Comparison of ENCODE assay signal across 27 cellular contexts in genomic region chr19:38922482-38922881, GRCh38. TPM values are rescaled to one million over a fixed set of nuclear protein-coding genes. Genes with fewer than 3 reads are reported as not detected.
"Had no signal": no experiment of that assay in that cellular context is flagged by ENCODE, and none has a peak within 500 bp of the region (broad histone marks: within the 10 kb centered on the region; RNA-seq: fewer than 3 reads in every experiment).

No MANE protein-coding gene starts in this region.

- H3K4me3 Mint-ChIP-seq: naive thymus-derived CD8-positive, alpha-beta T cell; nephron; neural crest cell; stimulated activated effector memory CD8-positive, alpha-beta T cell treated with anti-CD3 and anti-CD28 coated beads, Interleukin-12 subunit alpha, Interleukin-12 subunit beta, amount 100 ng/mL, for 72 hours; stimulated activated naive CD8-positive, alpha-beta T cell treated with anti-CD3 and anti-CD28 coated beads, Interleukin-15, Interleukin-2, amounts not matched to agents 100 ng/mL and 50 ng/mL, for 24 hours had no signal

- H3K9ac ChIP-seq: parathyroid adenoma had no signal

- ATAC-seq: left cardiac atrium; left lung; lower lobe of right lung; naive thymus-derived CD8-positive, alpha-beta T cell; right lobe of liver; stimulated activated effector memory CD8-positive, alpha-beta T cell treated with anti-CD3 and anti-CD28 coated beads, Interleukin-12 subunit alpha, Interleukin-12 subunit beta, amount 100 ng/mL, for 72 hours; upper lobe of right lung had no signal

- H3K4me1 ChIP-seq: left lung, lower lobe of right lung, parathyroid adenoma, right atrium auricular region, right lobe of liver, suprapubic skin, tibial artery, upper lobe of right lung had no signal

- H3K27me3 Mint-ChIP-seq: naive thymus-derived CD8-positive, alpha-beta T cell; progenitor cell of endocrine pancreas; stimulated activated naive CD8-positive, alpha-beta T cell treated with anti-CD3 and anti-CD28 coated beads, Interleukin-15, Interleukin-2, amounts not matched to agents 100 ng/mL and 50 ng/mL, for 24 hours had no signal

- H3K9me3 ChIP-seq: left lung, lower lobe of right lung, right atrium auricular region, right lobe of liver, suprapubic skin, thoracic aorta, tibial artery, upper lobe of right lung had no signal

- H3K27me3 ChIP-seq: hepatocyte, left lung, right atrium auricular region, right lobe of liver, suprapubic skin, tibial artery, upper lobe of right lung had no signal

- H3K4me2 ChIP-seq: hepatocyte, smooth muscle cell had no signal

- H2AFZ ChIP-seq: hepatocyte, parathyroid adenoma had no signal

- H3K27ac Mint-ChIP-seq: nephron; progenitor cell of endocrine pancreas; stimulated activated naive CD8-positive, alpha-beta T cell treated with anti-CD3 and anti-CD28 coated beads, Interleukin-15, Interleukin-2, amounts not matched to agents 100 ng/mL and 50 ng/mL, for 24 hours had no signal

- H3K9me3 Mint-ChIP-seq: naive thymus-derived CD8-positive, alpha-beta T cell; nephron; neural crest cell; stimulated activated effector memory CD8-positive, alpha-beta T cell treated with anti-CD3 and anti-CD28 coated beads, Interleukin-12 subunit alpha, Interleukin-12 subunit beta, amount 100 ng/mL, for 72 hours; stimulated activated naive CD8-positive, alpha-beta T cell treated with anti-CD3 and anti-CD28 coated beads, Interleukin-15, Interleukin-2, amounts not matched to agents 100 ng/mL and 50 ng/mL, for 24 hours had no signal

- DNase-seq: kidney glomerular epithelial cell; left cardiac atrium; left lung; lower lobe of right lung; mammary epithelial cell; mesenchymal stem cell; nucleus accumbens; stimulated activated CD4-positive, alpha-beta T cell treated with anti-CD3 and anti-CD28 coated beads, Interleukin-4, amount 100 ng/mL, for 24 hours; stimulated activated naive CD4-positive, alpha-beta T cell; trophoblast cell; upper lobe of right lung had no signal

- H3K4me1 Mint-ChIP-seq: neural crest cell had no signal

- H3K27ac ChIP-seq: hepatocyte, left lung, lower lobe of right lung, parathyroid adenoma, right atrium auricular region, right lobe of liver, suprapubic skin, thoracic aorta, tibial artery, upper lobe of right lung had no signal

- H3K4me3 ChIP-seq: hepatocyte, left lung, lower lobe of right lung, right atrium auricular region, right lobe of liver, smooth muscle cell, suprapubic skin, thoracic aorta, tibial artery, upper lobe of right lung had no signal

RNA-seq across cellular contexts. Expression of gene CCER2, which starts 10.5 kb away (rescaled TPM):
- total RNA-seq: hepatocyte, left cardiac atrium, left lung, lower lobe of right lung, osteoblast, pulmonary artery endothelial cell, right atrium auricular region, smooth muscle cell, thoracic aorta had no signal
- polyA plus RNA-seq: naive thymus-derived CD8-positive, alpha-beta T cell; smooth muscle cell had no signal
